14 cellular contexts compared by ENCODE assay signal in genomic region chr22:46750530-46750800, GRCh38. TPM values are rescaled to one million over a fixed set of nuclear protein-coding genes. Genes with fewer than 3 reads are reported as not detected.
DNase-seq lines count a peak whose midpoint lies in the region; ATAC-seq and TF ChIP-seq lines count a peak whose summit lies in the region.
"Had no signal": no experiment of that assay in that cellular context is flagged by ENCODE, and none has a peak within 500 bp of the region (broad histone marks: within the 10 kb centered on the region; RNA-seq: fewer than 3 reads in every experiment).

No MANE protein-coding gene starts in this region.

- no peak overlapping the region for H3K4me3 ChIP-seq in mesenchymal stem cell (ENCODE audit: insufficient read depth in 1 of 2, low read depth in 1 of 2, low read length in 2 of 2)
- no peak overlapping the region for H3K4me3 ChIP-seq in stomach
- H3K4me3 ChIP-seq: tibial artery had no signal

- H3K27me3 Mint-ChIP-seq in activated T-helper 17 cell treated with anti-CD3 and anti-CD28 coated beads, Interleukin-2, amount 50 U/mL, for 72 hours: no peaks in the 10 kb centered on the region

- H2BK120ac ChIP-seq in mesenchymal stem cell (ENCODE audit: low read depth, low read length): no peak overlapping the region

- H3K36me3 ChIP-seq in mesenchymal stem cell (ENCODE audit: control insufficient read depth in 1 of 2, insufficient read depth in 2 of 2, low read depth in 1 of 2, low read length in 2 of 2) (no peaks in the 10 kb centered on the region), stomach (no peaks in the 10 kb centered on the region)
- H3K36me3 ChIP-seq: tibial artery had no signal

- H3K4me2 ChIP-seq in mesenchymal stem cell (ENCODE audit: low read length, poor library complexity, severe bottlenecking): no peak overlapping the region

- peak overlapping the region; percentile 85 for H2BK15ac ChIP-seq in mesenchymal stem cell (ENCODE audit: low read depth, poor library complexity, severe bottlenecking)

- H3K4ac ChIP-seq in mesenchymal stem cell (ENCODE audit: low read depth in 1 of 2, low read length in 2 of 2): peak overlapping the region; percentile 20 to 64

- H3K4me1 Mint-ChIP-seq in activated T-helper 17 cell treated with anti-CD3 and anti-CD28 coated beads, Interleukin-2, amount 50 U/mL, for 72 hours: peaks cover 28% of the 10 kb centered on the region

- no peak overlapping the region for H2BK5ac ChIP-seq in mesenchymal stem cell (ENCODE audit: low read depth, low read length, poor library complexity, severe bottlenecking)

- intact Hi-C loops in stomach (cut with DNase I; ENCODE audit: low total_unique reads): no loop called here

- H3K27ac ChIP-seq in mesenchymal stem cell (ENCODE audit: low read length, poor library complexity, severe bottlenecking) (no peak overlapping the region), stomach (peak overlapping the region; percentile 25 to 73 (median 37))
- H3K27ac ChIP-seq: foreskin keratinocyte, tibial artery had no signal

- no peak overlapping the region for H2AK5ac ChIP-seq in mesenchymal stem cell (ENCODE audit: low read length, severe bottlenecking)

- H3K4me1 ChIP-seq in mesenchymal stem cell (ENCODE audit: control insufficient read depth, insufficient read depth, low read depth, low read length) (peaks cover 31% of the 10 kb centered on the region), stomach (peaks cover 54 to 70% (median 65%) of the 10 kb centered on the region in 4 donors)

- H3K23ac ChIP-seq in mesenchymal stem cell (ENCODE audit: low read length in 2 of 2): no peak overlapping the region

- H2BK12ac ChIP-seq in mesenchymal stem cell (ENCODE audit: low read length in 2 of 2): peak overlapping the region; percentile 75 to 85

- H3K9me3 ChIP-seq in mesenchymal stem cell (ENCODE audit: control insufficient read depth, low read length) (no peaks in the 10 kb centered on the region), stomach (no peaks in the 10 kb centered on the region)
- H3K9me3 ChIP-seq: tibial artery had no signal

- H3K18ac ChIP-seq in mesenchymal stem cell (ENCODE audit: low read depth in 1 of 2, low read length in 2 of 2): peak overlapping the region; percentile 17 to 30

- H3K14ac ChIP-seq in mesenchymal stem cell (ENCODE audit: low read length in 2 of 2): no peak overlapping the region

- ATAC-seq in activated naive CD4-positive, alpha-beta T cell treated with anti-CD3 and anti-CD28 coated beads, Interleukin-2, amount 50 U/mL, for 72 hours: no peak
- ATAC-seq in activated T-helper 17 cell treated with anti-CD3 and anti-CD28 coated beads, Interleukin-2, amount 50 U/mL, for 72 hours (replicated peaks): no peak
- ATAC-seq in HG03159 (IDR thresholded peaks at IDR 0.05; ENCODE audit: unreplicated experiment) (no peak), GM18873 (IDR thresholded peaks at IDR 0.05; ENCODE audit: low FRiP score, unreplicated experiment) (no peak)
- ATAC-seq: foreskin keratinocyte had no signal

- TF ChIP-seq EP300 in stomach (IDR thresholded peaks at IDR 0.05): no peak

- TF ChIP-seq POLR2A in stomach (IDR thresholded peaks at IDR 0.05): no peak

- H3K4me3 Mint-ChIP-seq in activated T-helper 17 cell treated with anti-CD3 and anti-CD28 coated beads, Interleukin-2, amount 50 U/mL, for 72 hours: peak overlapping the region; percentile 82

- H3K79me1 ChIP-seq in mesenchymal stem cell (replicated peaks; ENCODE audit: low read length, poor library complexity, severe bottlenecking): no peaks in the 10 kb centered on the region

- peak overlapping the region; percentile 77 for H4K91ac ChIP-seq in mesenchymal stem cell (ENCODE audit: low read length)

- peak overlapping the region; percentile 70 to 77 for H3K27ac Mint-ChIP-seq in activated naive CD4-positive, alpha-beta T cell treated with anti-CD3 and anti-CD28 coated beads, Interleukin-2, amount 50 U/mL, for 72 hours
- H3K27ac Mint-ChIP-seq in activated T-helper 17 cell treated with anti-CD3 and anti-CD28 coated beads, Interleukin-2, amount 50 U/mL, for 72 hours: peak overlapping the region; percentile 92

- WGBS in mesenchymal stem cell: 97% methylated on average over 5 of the region's 5 CpGs
- WGBS in stomach, 5 donors: 74 to 92% (median 81%) methylated on average over 5 of the region's 5 CpGs

- H3K9ac ChIP-seq in mesenchymal stem cell (ENCODE audit: low read length): no peak overlapping the region

- no peak overlapping the region for H2AFZ ChIP-seq in mesenchymal stem cell (ENCODE audit: low read depth, low read length)

- H4K8ac ChIP-seq in mesenchymal stem cell (ENCODE audit: low read length): peak overlapping the region; percentile 0

- DNase-seq in activated naive CD4-positive, alpha-beta T cell treated with anti-CD3 and anti-CD28 coated beads, Interleukin-2, amount 50 U/mL, for 72 hours (ENCODE audit: low spot score in 2 of 2): no peak
- no peak for DNase-seq in activated naive CD4-positive, alpha-beta T cell treated with Interleukin-2 at 50 U/mL for 16 hours
- DNase-seq in mesenchymal stem cell (no peak), stomach (no peak), GOT3 (lab: John Stamatoyannopoulos, UW) (no peak)
- DNase-seq: foreskin keratinocyte, KG1, naive B cell, NCI-H524, T1000, tibial artery had no signal

- no peaks in the 10 kb centered on the region for H3K36me3 Mint-ChIP-seq in activated naive CD4-positive, alpha-beta T cell treated with anti-CD3 and anti-CD28 coated beads, Interleukin-2, amount 50 U/mL, for 72 hours
- H3K36me3 Mint-ChIP-seq in activated T-helper 17 cell treated with anti-CD3 and anti-CD28 coated beads, Interleukin-2, amount 50 U/mL, for 72 hours (ENCODE audit: low read depth): no peaks in the 10 kb centered on the region
- H3K36me3 Mint-ChIP-seq: naive B cell had no signal

- H3K27me3 ChIP-seq in mesenchymal stem cell (ENCODE audit: control insufficient read depth in 1 of 2, insufficient read depth in 1 of 2, low read length in 2 of 2) (peaks cover 0 to 22% of the 10 kb centered on the region in 2 experiments), stomach (peaks cover 0 to 24% (median 0%) of the 10 kb centered on the region in 3 donors)

- peaks cover 0 to 3% of the 10 kb centered on the region in 2 donors for H3K9me3 Mint-ChIP-seq in activated naive CD4-positive, alpha-beta T cell treated with anti-CD3 and anti-CD28 coated beads, Interleukin-2, amount 50 U/mL, for 72 hours
- H3K9me3 Mint-ChIP-seq in activated T-helper 17 cell treated with anti-CD3 and anti-CD28 coated beads, Interleukin-2, amount 50 U/mL, for 72 hours: no peaks in the 10 kb centered on the region

- TF ChIP-seq CTCF in stomach (IDR thresholded peaks at IDR 0.05): no peak

RNA-seq across cellular contexts. Expression of gene TBC1D22A, which starts 12.0 kb away (rescaled TPM):
- total RNA-seq in activated naive CD4-positive, alpha-beta T cell treated with anti-CD3 and anti-CD28 coated beads, Interleukin-2, amount 50 U/mL, for 72 hours: 10 to 100 TPM; 17.8 to 50.8 TPM
- 100 to 1,000 TPM in 1 of 2 donors, 10 to 100 TPM in 1; 52.4 to 108 TPM for total RNA-seq in activated T-helper 17 cell treated with anti-CD3 and anti-CD28 coated beads, Interleukin-2, amount 50 U/mL, for 72 hours
- polyA plus RNA-seq in mesenchymal stem cell (2013, experiment 1 of 2): 16.5 TPM
- polyA plus RNA-seq in mesenchymal stem cell (2013, experiment 2 of 2): 17.1 TPM
- total RNA-seq in stomach: 10 to 100 TPM; 13.8 to 53.1 (median 47.4) TPM
- polyA plus RNA-seq in stomach: 10 to 100 TPM; 13.3 to 22.1 (median 15.5) TPM

RNA-seq across cellular contexts. Expression of gene CERK, which starts 12.4 kb away (rescaled TPM):
- total RNA-seq in activated naive CD4-positive, alpha-beta T cell treated with anti-CD3 and anti-CD28 coated beads, Interleukin-2, amount 50 U/mL, for 72 hours: 10 to 100 TPM; 44.8 to 48.0 TPM
- 100 to 1,000 TPM in 1 of 2 donors, 10 to 100 TPM in 1; 90.7 to 124 TPM for total RNA-seq in activated T-helper 17 cell treated with anti-CD3 and anti-CD28 coated beads, Interleukin-2, amount 50 U/mL, for 72 hours
- polyA plus RNA-seq in mesenchymal stem cell (2013, experiment 1 of 2): 29.4 TPM
- polyA plus RNA-seq in mesenchymal stem cell (2013, experiment 2 of 2): 29.3 TPM
- total RNA-seq in stomach: 10 to 100 TPM; 29.1 to 59.4 (median 42.4) TPM
- 10 to 100 TPM; 12.5 to 29.2 (median 26.0) TPM for polyA plus RNA-seq in stomach
